ENCODE assay signal across 8 cellular contexts in the genomic region with DNA sequence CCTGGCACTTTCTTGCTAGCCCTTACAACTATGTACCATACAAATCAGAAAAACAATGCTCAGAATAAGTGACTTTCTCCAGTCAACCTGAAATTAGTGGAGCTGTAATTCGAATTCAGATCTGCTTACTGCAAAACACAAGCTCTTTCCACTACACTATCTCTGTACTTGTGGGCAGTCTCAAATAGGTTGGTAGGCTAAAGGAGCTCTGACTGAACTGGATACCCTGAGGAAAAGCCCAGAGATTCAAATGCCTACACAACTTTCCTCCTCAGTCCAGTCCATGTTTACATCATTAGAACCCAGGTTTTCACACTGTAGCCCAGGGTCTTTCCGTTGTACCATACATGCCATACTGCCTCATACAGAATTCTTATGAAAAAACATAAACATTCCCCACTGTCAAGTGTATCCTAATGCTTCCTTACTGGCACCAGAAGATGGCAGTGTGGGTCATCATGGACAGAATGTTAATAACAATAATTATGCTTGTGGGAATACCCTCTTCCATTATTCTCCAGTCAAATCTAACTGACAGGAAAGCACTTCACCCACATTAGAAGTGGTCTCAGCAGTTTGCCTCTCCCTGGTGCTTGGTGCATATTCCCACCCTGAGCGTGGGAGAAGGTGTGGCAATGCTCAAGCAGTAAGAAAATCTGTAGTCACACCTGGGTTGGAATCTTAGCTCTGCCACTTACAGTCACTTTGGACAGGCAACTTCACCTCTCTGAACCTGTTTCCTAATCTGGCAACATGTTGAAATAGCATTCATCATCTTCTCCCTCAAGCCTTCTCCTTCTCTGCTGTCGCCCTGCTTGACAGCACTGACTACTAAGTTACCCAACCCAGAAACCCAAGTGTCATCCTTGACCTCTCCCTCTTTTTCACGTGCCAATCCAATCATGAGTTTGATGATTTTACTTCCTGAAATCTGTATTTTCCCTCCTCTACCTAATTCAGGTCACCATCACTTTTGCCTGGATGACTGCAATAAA. TPM values are rescaled to one million over a fixed set of nuclear protein-coding genes. Genes with fewer than 3 reads are reported as not detected.
DNase-seq lines count a peak whose midpoint lies in the region; ATAC-seq, FAIRE-seq and TF ChIP-seq lines count a peak whose summit lies in the region.

No MANE protein-coding gene starts in this region.

- H4K20me1 ChIP-seq in keratinocyte (ENCODE audit: control insufficient read depth, extremely low read depth, insufficient read depth, low read length) = no peaks in the 10 kb centered on the region

- peak; percentile 43 for DNase-seq in DMS114 treated with DMSO at 0.1 percent for 48 hours (lab: John Stamatoyannopoulos, UW; ENCODE audit: unreplicated experiment)
- DNase-seq in HT1080 (ENCODE audit: low read depth) = peak; percentile 38
- DNase-seq in NOMO-1 (lab: John Stamatoyannopoulos, UW; ENCODE audit: unreplicated experiment in 2 of 2) = peak; percentile 7 to 11
- peak; percentile 61 for DNase-seq in brain microvascular endothelial cell
- DNase-seq in keratinocyte (ENCODE audit: low read depth, low spot score) = no peak
- peak in 1 of 2 donors; percentile 36 for DNase-seq in tibial artery

- H2AFZ ChIP-seq in keratinocyte (ENCODE audit: control insufficient read depth, low read length) = no peak overlapping the region

- FAIRE-seq in keratinocyte (lab: Jason Lieb, UNC) = peak; percentile 90

- H3K4me1 ChIP-seq in keratinocyte (ENCODE audit: control insufficient read depth, extremely low read depth, insufficient read depth, low read length) = no peaks in the 10 kb centered on the region
- no peaks in the 10 kb centered on the region for H3K4me1 ChIP-seq in tibial artery

- TF ChIP-seq CTCF in brain microvascular endothelial cell (IDR thresholded peaks at IDR 0.05; ENCODE audit: low read depth, low read length, missing control alignments) = peak; percentile 81
- TF ChIP-seq CTCF in keratinocyte (optimal IDR thresholded peaks at IDR 0.05 in 1 of 3, IDR thresholded peaks at IDR 0.05 in 1 of 3, conservative IDR thresholded peaks at IDR 0.05 in 1 of 3; ENCODE audit: extremely low read depth in 1 of 3, insufficient read depth in 2 of 3, low read length in 3 of 3) = peak; percentile 52 to 77 (median 53)
- peak; percentile 63 to 69 for TF ChIP-seq CTCF in tibial artery (IDR thresholded peaks at IDR 0.05)

- no peaks in the 10 kb centered on the region for H3K9me3 ChIP-seq in keratinocyte (ENCODE audit: control insufficient read depth, low read depth, low read length)
- H3K9me3 ChIP-seq in tibial artery = no peaks in the 10 kb centered on the region

- in situ Hi-C loops in brain microvascular endothelial cell (cut with HindIII; ENCODE audit: low pct_ligation_motif_present, low sequenced_read_pairs) = loop anchor here (25.0 kb wide), 1 partner anchor 160 kb away; no protein-coding TSS in a partner anchor

- no peak overlapping the region for H3K27ac ChIP-seq in brain microvascular endothelial cell
- H3K27ac ChIP-seq in keratinocyte (ENCODE audit: control insufficient read depth, insufficient read depth, low read length) = no peak overlapping the region
- no peak overlapping the region for H3K27ac ChIP-seq in tibial artery

- dilution Hi-C loops in keratinocyte (cut with MboI; ENCODE audit: extremely low pct_ligation_motif_present, low sequenced_read_pairs) = no loop called here

- intact Hi-C loops in tibial artery (cut with DNase I; ENCODE audit: low total_unique reads) = loop anchor here (10.0 kb wide), 1 partner anchor 167 kb away; no protein-coding TSS in a partner anchor

- H3K9me1 ChIP-seq in keratinocyte (ENCODE audit: control insufficient read depth, extremely low read depth, insufficient read depth, low read length) = no peaks in the 10 kb centered on the region

- H3K27me3 ChIP-seq in brain microvascular endothelial cell (replicated peaks) (no peaks in the 10 kb centered on the region), keratinocyte (ENCODE audit: control insufficient read depth, extremely low read depth, insufficient read depth, low read length) (no peaks in the 10 kb centered on the region), tibial artery (peaks cover 0 to 9% of the 10 kb centered on the region in 2 donors)

- ATAC-seq in HG02970 (IDR thresholded peaks at IDR 0.05; ENCODE audit: low FRiP score, unreplicated experiment) (no peak), HG02759 (IDR thresholded peaks at IDR 0.05; ENCODE audit: unreplicated experiment) (no peak)

- H3K9ac ChIP-seq in keratinocyte (ENCODE audit: control insufficient read depth, extremely low read depth, insufficient read depth, low read length) = no peak overlapping the region

- no peaks in the 10 kb centered on the region for H3K79me2 ChIP-seq in keratinocyte (ENCODE audit: control insufficient read depth, insufficient read depth, low read length)

- H3K36me3 ChIP-seq in brain microvascular endothelial cell (replicated peaks) = no peaks in the 10 kb centered on the region
- no peaks in the 10 kb centered on the region for H3K36me3 ChIP-seq in keratinocyte (ENCODE audit: control insufficient read depth in 2 of 2, extremely low read depth in 1 of 2, insufficient read depth in 2 of 2, low read length in 2 of 2)
- no peaks in the 10 kb centered on the region for H3K36me3 ChIP-seq in tibial artery

- H3K4me3 ChIP-seq in brain microvascular endothelial cell (ENCODE audit: low read depth, low read length) = no peak overlapping the region
- H3K4me3 ChIP-seq in keratinocyte (ENCODE audit: control insufficient read depth in 2 of 3, extremely low read depth in 1 of 3, insufficient read depth in 2 of 3, low read depth in 1 of 3, low read length in 3 of 3) = no peak overlapping the region
- no peak overlapping the region for H3K4me3 ChIP-seq in tibial artery

- H3K4me2 ChIP-seq in keratinocyte (ENCODE audit: control insufficient read depth, extremely low read depth, insufficient read depth, low read depth, low read length) = no peak overlapping the region

RNA-seq across cellular contexts. Expression of a gene that starts 14.4 kb away (rescaled TPM):
- total RNA-seq in HT1080 (2014; rRNA removed; shearing (Covaris generic)) = 15.5 and 22.5 TPM in 2 replicates
- polyA plus RNA-seq in HT1080 (2015; cell fraction: cytosol; rRNA removed) = 10.2 and 12.0 TPM in 2 replicates
- polyA plus RNA-seq in HT1080 (2015; cell fraction: nucleus; rRNA removed) = 11.6 TPM in 2 replicates
- 17.1 to 27.7 TPM (median 25.4 TPM) in 3 replicates for polyA plus RNA-seq in keratinocyte
- polyA plus RNA-seq in keratinocyte (2011; ENCODE audit: low read depth) = 18.3 TPM
- polyA plus RNA-seq in keratinocyte (2011; cell fraction: cytosol; rRNA removed) = 18.4 and 29.8 TPM in 2 replicates
- 23.6 and 24.3 TPM in 2 replicates for polyA plus RNA-seq in keratinocyte (2011; cell fraction: nucleus; rRNA removed)
- polyA plus RNA-seq in keratinocyte (2012; ENCODE audit: low replicate concordance) = 20.6 and 22.0 TPM in 2 replicates
- polyA minus RNA-seq in keratinocyte = 22.9 to 61.7 TPM (median 51.0 TPM) in 3 replicates
- polyA minus RNA-seq in keratinocyte (2011; cell fraction: cytosol; rRNA and poly(A)+ RNA removed) = 32.0 TPM
- 32.7 and 70.1 TPM in 2 replicates for polyA minus RNA-seq in keratinocyte (2011; cell fraction: nucleus; rRNA and poly(A)+ RNA removed)
